19 cellular contexts compared by ENCODE assay signal in genomic region chr17:82686366-82687324, GRCh38. TPM values are rescaled to one million over a fixed set of nuclear protein-coding genes. Genes with fewer than 3 reads are reported as not detected.
A peak's percentile ranks its signal among the peaks of the same experiment; 100 is the strongest.
DNase-seq lines count a peak whose midpoint lies in the region; ATAC-seq and TF ChIP-seq lines count a peak whose summit lies in the region.
"Had no signal": no experiment of that assay in that cellular context is flagged by ENCODE, and none has a peak within 500 bp of the region (broad histone marks: within the 10 kb centered on the region; RNA-seq: fewer than 3 reads in every experiment).

No MANE protein-coding gene starts in this region.

- H3K36me3 ChIP-seq in neuronal stem cell (replicated peaks in 1 of 2; ENCODE audit: control insufficient read depth in 2 of 2, insufficient read depth in 2 of 2, low read length in 2 of 2) (no peaks in the 10 kb centered on the region), upper lobe of right lung (no peaks in the 10 kb centered on the region)

- H2BK120ac ChIP-seq in neuronal stem cell (ENCODE audit: low read depth, low read length), result no peak overlapping the region

- no peak overlapping the region for H3K27ac ChIP-seq in neuronal stem cell (replicated peaks; ENCODE audit: low read length)
- H3K27ac ChIP-seq in upper lobe of right lung, result no peak overlapping the region
- H3K27ac ChIP-seq: BLaER1, hepatocyte, KMS-11 had no signal

- no peak overlapping the region for H3K4ac ChIP-seq in neuronal stem cell (ENCODE audit: low read length)

- H3K4me2 ChIP-seq in neuronal stem cell (ENCODE audit: insufficient read depth, low read length, poor library complexity, severe bottlenecking), result no peak overlapping the region
- H3K4me2 ChIP-seq: BLaER1, hepatocyte, KMS-11 had no signal

- H3K9me3 ChIP-seq in neuronal stem cell (replicated peaks in 1 of 2; ENCODE audit: control insufficient read depth in 2 of 2, insufficient read depth in 1 of 2, low read depth in 1 of 2, low read length in 2 of 2) (peaks cover 2 to 6% of the 10 kb centered on the region in 2 donors), upper lobe of right lung (peaks cover 2% of the 10 kb centered on the region)

- ATAC-seq in Right ventricle myocardium inferior, result peak; percentile 43
- ATAC-seq in left cardiac atrium, result no peak
- peak; percentile 35 for ATAC-seq in esophagus mucosa
- peak; percentile 20 for ATAC-seq in upper lobe of right lung
- no peak for ATAC-seq in HG02885 (IDR thresholded peaks at IDR 0.05; ENCODE audit: poor library complexity, unreplicated experiment)
- ATAC-seq in HG03108 (IDR thresholded peaks at IDR 0.05; ENCODE audit: unreplicated experiment), result no peak
- ATAC-seq: stimulated activated naive B cell treated with anti-CD40 and anti-IgM and Interleukin-4, amounts not matched to agents 10 μg/mL and 1 μg/mL and 100 μg/mL, for 72 hours; T-cell had no signal

- H4K91ac ChIP-seq in neuronal stem cell (ENCODE audit: low read depth, low read length, poor library complexity), result no peak overlapping the region

- no peak overlapping the region for H2BK5ac ChIP-seq in neuronal stem cell (ENCODE audit: low read length)

- H2AFZ ChIP-seq in neuronal stem cell (ENCODE audit: low read length), result no peak overlapping the region
- H2AFZ ChIP-seq: hepatocyte had no signal

- no peak overlapping the region for H2BK12ac ChIP-seq in neuronal stem cell (ENCODE audit: low read length)

- H3K18ac ChIP-seq in neuronal stem cell (ENCODE audit: low read length), result no peak overlapping the region

- H3K9ac ChIP-seq in neuronal stem cell (ENCODE audit: low read depth, low read length, poor library complexity), result no peak overlapping the region
- H3K9ac ChIP-seq: BLaER1, KMS-11 had no signal

- no peak overlapping the region for H4K8ac ChIP-seq in neuronal stem cell (ENCODE audit: low read depth, low read length)

- no peak for DNase-seq in Right ventricle myocardium inferior (ENCODE audit: missing footprints)
- no peak for DNase-seq in left cardiac atrium
- no peak for DNase-seq in neuronal stem cell (ENCODE audit: low spot score)
- no peak for DNase-seq in upper lobe of right lung
- DNase-seq in NCI-H2171 treated with DMSO at 0.1 percent for 48 hours (lab: John Stamatoyannopoulos, UW), result no peak
- DNase-seq: 8988T; activated CD4-positive, alpha-beta T cell treated with anti-CD3 and anti-CD28 coated beads, Interleukin-2, amount 10 ng/mL, durations not matched to agents 24 days and 14 days; activated CD8-positive, alpha-beta memory T cell treated with anti-CD3 and anti-CD28 coated beads, Interleukin-2, amount 50 U/mL, for 48 hours; activated gamma-delta T cell treated with Interleukin-2 at 50 U/mL for 16 hours; NCI-H2029; stimulated activated naive B cell treated with anti-CD40 and anti-IgM and Interleukin-4, amounts not matched to agents 10 μg/mL and 1 μg/mL and 100 μg/mL, for 72 hours; T-cell; trophoblast cell had no signal

- no peak overlapping the region for H2BK15ac ChIP-seq in neuronal stem cell (ENCODE audit: low read length)

- intact Hi-C loops in Right ventricle myocardium inferior (cut with DNase I) (no loop called here), left cardiac atrium (cut with DNase I) (no loop called here), upper lobe of right lung (cut with DNase I) (no loop called here)

- H3K4me3 ChIP-seq in neuronal stem cell (ENCODE audit: low read length in 2 of 2) (no peak overlapping the region), upper lobe of right lung (no peak overlapping the region)
- H3K4me3 ChIP-seq: BLaER1, hepatocyte had no signal

- H2AK5ac ChIP-seq in neuronal stem cell (ENCODE audit: low read depth, low read length), result peak overlapping the region; percentile 92

- no peaks in the 10 kb centered on the region for H3K27me3 ChIP-seq in neuronal stem cell (ENCODE audit: control insufficient read depth in 3 of 3, insufficient read depth in 3 of 3, low read depth in 1 of 3, low read length in 3 of 3)
- H3K27me3 ChIP-seq in upper lobe of right lung, result no peaks in the 10 kb centered on the region
- H3K27me3 ChIP-seq: BLaER1, hepatocyte had no signal

- WGBS in neuronal stem cell (ENCODE audit: extremely low coverage in 2 of 2, insufficient read length in 2 of 2, insufficient replicate concordance in 1 of 2), 2 donors, result no CpG with 5 or more reads among the region's 19 CpGs

- no peak for TF ChIP-seq CTCF in upper lobe of right lung (IDR thresholded peaks at IDR 0.05)

- no peak overlapping the region for H3K14ac ChIP-seq in neuronal stem cell (ENCODE audit: low read length)

- no peak overlapping the region for H3K23ac ChIP-seq in neuronal stem cell (ENCODE audit: low read depth, low read length, poor library complexity)

- no peaks in the 10 kb centered on the region for H3K79me1 ChIP-seq in neuronal stem cell (ENCODE audit: low read depth, low read length)

- peaks cover 5 to 13% of the 10 kb centered on the region in 2 donors for H3K4me1 ChIP-seq in neuronal stem cell (ENCODE audit: control insufficient read depth in 2 of 2, insufficient read depth in 1 of 2, low read depth in 1 of 2, low read length in 2 of 2)
- no peaks in the 10 kb centered on the region for H3K4me1 ChIP-seq in upper lobe of right lung

RNA-seq across cellular contexts. Expression of gene RAB40B, which starts 11.9 kb away (rescaled TPM):
- 19.9 TPM for total RNA-seq in Right ventricle myocardium inferior
- total RNA-seq in left cardiac atrium, result 10 to 100 TPM; 12.8 to 16.7 TPM
- total RNA-seq in esophagus mucosa, result 6.6 TPM
- polyA plus RNA-seq in neuronal stem cell (2013, experiment 1 of 2), result 9.4 TPM
- 10.4 TPM for polyA plus RNA-seq in neuronal stem cell (2013, experiment 2 of 2)
- total RNA-seq in upper lobe of right lung, result 11.5 TPM

RNA-seq across cellular contexts. Expression of gene FN3KRP, which starts 29.9 kb away (rescaled TPM):
- total RNA-seq in Right ventricle myocardium inferior (13.0 TPM), left cardiac atrium (10 to 100 TPM; 12.1 to 14.5 TPM), esophagus mucosa (18.2 TPM), upper lobe of right lung (21.4 TPM)
- 23.3 TPM for polyA plus RNA-seq in neuronal stem cell (2013, experiment 1 of 2)
- polyA plus RNA-seq in neuronal stem cell (2013, experiment 2 of 2), result 21.8 TPM

RNA-seq across cellular contexts. Expression of gene WDR45B, which starts 38.4 kb away (rescaled TPM):
- total RNA-seq in Right ventricle myocardium inferior, result 38.0 TPM
- 10 to 100 TPM; 40.1 to 47.3 TPM for total RNA-seq in left cardiac atrium
- total RNA-seq in esophagus mucosa, result 63.8 TPM
- 67.8 TPM for polyA plus RNA-seq in neuronal stem cell (2013, experiment 1 of 2)
- polyA plus RNA-seq in neuronal stem cell (2013, experiment 2 of 2), result 69.8 TPM
- 65.1 TPM for total RNA-seq in upper lobe of right lung

RNA-seq across cellular contexts. Expression of gene FN3K, which starts 48.8 kb away (rescaled TPM):
- total RNA-seq in Right ventricle myocardium inferior (78.3 TPM), left cardiac atrium (10 to 100 TPM; 49.9 to 62.9 TPM), esophagus mucosa (3.2 TPM), upper lobe of right lung (27.4 TPM)
- 15.9 TPM for polyA plus RNA-seq in neuronal stem cell (2013, experiment 1 of 2)
- 17.0 TPM for polyA plus RNA-seq in neuronal stem cell (2013, experiment 2 of 2)

Comparison
In these comparisons a context has a peak if more than half of its experiments do, and no peak if none do; other contexts are left out.
1. ATAC-seq: peak in Right ventricle myocardium inferior (single experiment), esophagus mucosa (single experiment) and upper lobe of right lung (single experiment); none in left cardiac atrium (0 of 2), HG02885 (single experiment) and HG03108 (single experiment).